ENCODE assay signal across 1 cellular context in genomic region chr16:74570412-74571301, GRCh38.
TF ChIP-seq lines count a peak whose summit lies in the region.

No MANE protein-coding gene starts in this region.

TF ChIP-seq in HepG2, 621 proteins besides CTCF, POLR2A, EP300 and RAD21 (continued from another document and continues in another):
- TF ChIP-seq GMEB2 (CRISPR knock-in tag; IDR thresholded peaks at IDR 0.05; ENCODE audit: low read depth) (no peak), GRHL1 (CRISPR knock-in tag; conservative IDR thresholded peaks at IDR 0.05) (no peak), SNRNP70 (IDR thresholded peaks at IDR 0.05; ENCODE audit: low read depth, low read length) (no peak), ZNF317 (CRISPR knock-in tag; IDR thresholded peaks at IDR 0.05) (peak; percentile 61), CBX5 (CRISPR knock-in tag; IDR thresholded peaks at IDR 0.05; ENCODE audit: borderline replicate concordance) (0 out of 2 replicates have a peak, but pooled peaks have one; percentile 42), ZIK1 (CRISPR knock-in tag; IDR thresholded peaks at IDR 0.05; ENCODE audit: borderline replicate concordance, low read depth) (no peak), ASH2L (IDR thresholded peaks at IDR 0.05; ENCODE audit: insufficient read length, low read depth, low read length) (peak; percentile 71), ZNF775 (CRISPR knock-in tag; IDR thresholded peaks at IDR 0.05; ENCODE audit: borderline replicate concordance) (no peak), MYC (CRISPR knock-in tag; IDR thresholded peaks at IDR 0.05; ENCODE audit: borderline replicate concordance) (0 out of 2 replicates have a peak, but pooled peaks have one; percentile 30), ZKSCAN5 (CRISPR knock-in tag; IDR thresholded peaks at IDR 0.05) (0 out of 2 replicates have a peak, but pooled peaks have one; percentile 22), PRPF4 (IDR thresholded peaks at IDR 0.05; ENCODE audit: low read depth, low read length, poor library complexity, severe bottlenecking) (no peak), NPAS2 (CRISPR knock-in tag; IDR thresholded peaks at IDR 0.05; ENCODE audit: borderline replicate concordance) (no peak), PHF20 (CRISPR knock-in tag; IDR thresholded peaks at IDR 0.05) (no peak; the same call in 1 of the 2 replicates), TBP (CRISPR knock-in tag; IDR thresholded peaks at IDR 0.05) (no peak), ZBTB1 (CRISPR knock-in tag; IDR thresholded peaks at IDR 0.05; ENCODE audit: borderline replicate concordance) (no peak), ZNF180 (CRISPR knock-in tag; IDR thresholded peaks at IDR 0.05; ENCODE audit: borderline replicate concordance, low read depth) (no peak), GFI1 (CRISPR knock-in tag; IDR thresholded peaks at IDR 0.05; ENCODE audit: borderline replicate concordance) (peak; percentile 55; the same call in 1 of the 2 replicates), FOXP1 (IDR thresholded peaks at IDR 0.05) (no peak), FOXP1 (CRISPR knock-in tag; IDR thresholded peaks at IDR 0.05) (peak; percentile 76), SALL1 (CRISPR knock-in tag; IDR thresholded peaks at IDR 0.05) (peak; percentile 79), ZNF484 (CRISPR knock-in tag; IDR thresholded peaks at IDR 0.05; ENCODE audit: borderline replicate concordance, low read depth) (no peak), TERF1 (CRISPR knock-in tag; IDR thresholded peaks at IDR 0.05) (no peak), PITX1 (CRISPR knock-in tag; IDR thresholded peaks at IDR 0.05) (peak; percentile 85), ZNF772 (CRISPR knock-in tag; IDR thresholded peaks at IDR 0.05) (0 out of 2 replicates have a peak, but pooled peaks have one; percentile 31), ZFP82 (CRISPR knock-in tag; IDR thresholded peaks at IDR 0.05; ENCODE audit: borderline replicate concordance) (no peak), ZBTB42 (CRISPR knock-in tag; IDR thresholded peaks at IDR 0.05) (no peak), YEATS4 (CRISPR knock-in tag; IDR thresholded peaks at IDR 0.05; ENCODE audit: borderline replicate concordance) (peak; percentile 58; the same call in 1 of the 2 replicates), MYNN (CRISPR knock-in tag; IDR thresholded peaks at IDR 0.05; ENCODE audit: low read depth) (no peak), PHF8 (CRISPR knock-in tag; IDR thresholded peaks at IDR 0.05) (0 out of 2 replicates have a peak, but pooled peaks have one; percentile 21), TSC22D2 (CRISPR knock-in tag; IDR thresholded peaks at IDR 0.05; ENCODE audit: borderline replicate concordance) (no peak), E2F5 (CRISPR knock-in tag; conservative IDR thresholded peaks at IDR 0.05) (no peak), FOSL2 (CRISPR knock-in tag; IDR thresholded peaks at IDR 0.05) (peak; percentile 59), CCDC6 (CRISPR knock-in tag; IDR thresholded peaks at IDR 0.05) (0 out of 2 replicates have a peak, but pooled peaks have one; percentile 70), ZFAT (CRISPR knock-in tag; conservative IDR thresholded peaks at IDR 0.05) (no peak)
- TF ChIP-seq, protein P1, sequence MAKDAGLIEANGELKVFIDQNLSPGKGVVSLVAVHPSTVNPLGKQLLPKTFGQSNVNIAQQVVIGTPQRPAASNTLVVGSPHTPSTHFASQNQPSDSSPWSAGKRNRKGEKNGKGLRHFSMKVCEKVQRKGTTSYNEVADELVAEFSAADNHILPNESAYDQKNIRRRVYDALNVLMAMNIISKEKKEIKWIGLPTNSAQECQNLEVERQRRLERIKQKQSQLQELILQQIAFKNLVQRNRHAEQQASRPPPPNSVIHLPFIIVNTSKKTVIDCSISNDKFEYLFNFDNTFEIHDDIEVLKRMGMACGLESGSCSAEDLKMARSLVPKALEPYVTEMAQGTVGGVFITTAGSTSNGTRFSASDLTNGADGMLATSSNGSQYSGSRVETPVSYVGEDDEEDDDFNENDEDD (CRISPR knock-in tag; IDR thresholded peaks at IDR 0.05; ENCODE audit: borderline replicate concordance) = no peak
- TF ChIP-seq, protein P2, sequence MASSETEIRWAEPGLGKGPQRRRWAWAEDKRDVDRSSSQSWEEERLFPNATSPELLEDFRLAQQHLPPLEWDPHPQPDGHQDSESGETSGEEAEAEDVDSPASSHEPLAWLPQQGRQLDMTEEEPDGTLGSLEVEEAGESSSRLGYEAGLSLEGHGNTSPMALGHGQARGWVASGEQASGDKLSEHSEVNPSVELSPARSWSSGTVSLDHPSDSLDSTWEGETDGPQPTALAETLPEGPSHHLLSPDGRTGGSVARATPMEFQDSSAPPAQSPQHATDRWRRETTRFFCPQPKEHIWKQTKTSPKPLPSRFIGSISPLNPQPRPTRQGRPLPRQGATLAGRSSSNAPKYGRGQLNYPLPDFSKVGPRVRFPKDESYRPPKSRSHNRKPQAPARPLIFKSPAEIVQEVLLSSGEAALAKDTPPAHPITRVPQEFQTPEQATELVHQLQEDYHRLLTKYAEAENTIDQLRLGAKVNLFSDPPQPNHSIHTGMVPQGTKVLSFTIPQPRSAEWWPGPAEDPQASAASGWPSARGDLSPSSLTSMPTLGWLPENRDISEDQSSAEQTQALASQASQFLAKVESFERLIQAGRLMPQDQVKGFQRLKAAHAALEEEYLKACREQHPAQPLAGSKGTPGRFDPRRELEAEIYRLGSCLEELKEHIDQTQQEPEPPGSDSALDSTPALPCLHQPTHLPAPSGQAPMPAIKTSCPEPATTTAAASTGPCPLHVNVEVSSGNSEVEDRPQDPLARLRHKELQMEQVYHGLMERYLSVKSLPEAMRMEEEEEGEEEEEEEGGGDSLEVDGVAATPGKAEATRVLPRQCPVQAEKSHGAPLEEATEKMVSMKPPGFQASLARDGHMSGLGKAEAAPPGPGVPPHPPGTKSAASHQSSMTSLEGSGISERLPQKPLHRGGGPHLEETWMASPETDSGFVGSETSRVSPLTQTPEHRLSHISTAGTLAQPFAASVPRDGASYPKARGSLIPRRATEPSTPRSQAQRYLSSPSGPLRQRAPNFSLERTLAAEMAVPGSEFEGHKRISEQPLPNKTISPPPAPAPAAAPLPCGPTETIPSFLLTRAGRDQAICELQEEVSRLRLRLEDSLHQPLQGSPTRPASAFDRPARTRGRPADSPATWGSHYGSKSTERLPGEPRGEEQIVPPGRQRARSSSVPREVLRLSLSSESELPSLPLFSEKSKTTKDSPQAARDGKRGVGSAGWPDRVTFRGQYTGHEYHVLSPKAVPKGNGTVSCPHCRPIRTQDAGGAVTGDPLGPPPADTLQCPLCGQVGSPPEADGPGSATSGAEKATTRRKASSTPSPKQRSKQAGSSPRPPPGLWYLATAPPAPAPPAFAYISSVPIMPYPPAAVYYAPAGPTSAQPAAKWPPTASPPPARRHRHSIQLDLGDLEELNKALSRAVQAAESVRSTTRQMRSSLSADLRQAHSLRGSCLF (CRISPR knock-in tag; IDR thresholded peaks at IDR 0.05; ENCODE audit: borderline replicate concordance) = no peak
- TF ChIP-seq, protein P3, sequence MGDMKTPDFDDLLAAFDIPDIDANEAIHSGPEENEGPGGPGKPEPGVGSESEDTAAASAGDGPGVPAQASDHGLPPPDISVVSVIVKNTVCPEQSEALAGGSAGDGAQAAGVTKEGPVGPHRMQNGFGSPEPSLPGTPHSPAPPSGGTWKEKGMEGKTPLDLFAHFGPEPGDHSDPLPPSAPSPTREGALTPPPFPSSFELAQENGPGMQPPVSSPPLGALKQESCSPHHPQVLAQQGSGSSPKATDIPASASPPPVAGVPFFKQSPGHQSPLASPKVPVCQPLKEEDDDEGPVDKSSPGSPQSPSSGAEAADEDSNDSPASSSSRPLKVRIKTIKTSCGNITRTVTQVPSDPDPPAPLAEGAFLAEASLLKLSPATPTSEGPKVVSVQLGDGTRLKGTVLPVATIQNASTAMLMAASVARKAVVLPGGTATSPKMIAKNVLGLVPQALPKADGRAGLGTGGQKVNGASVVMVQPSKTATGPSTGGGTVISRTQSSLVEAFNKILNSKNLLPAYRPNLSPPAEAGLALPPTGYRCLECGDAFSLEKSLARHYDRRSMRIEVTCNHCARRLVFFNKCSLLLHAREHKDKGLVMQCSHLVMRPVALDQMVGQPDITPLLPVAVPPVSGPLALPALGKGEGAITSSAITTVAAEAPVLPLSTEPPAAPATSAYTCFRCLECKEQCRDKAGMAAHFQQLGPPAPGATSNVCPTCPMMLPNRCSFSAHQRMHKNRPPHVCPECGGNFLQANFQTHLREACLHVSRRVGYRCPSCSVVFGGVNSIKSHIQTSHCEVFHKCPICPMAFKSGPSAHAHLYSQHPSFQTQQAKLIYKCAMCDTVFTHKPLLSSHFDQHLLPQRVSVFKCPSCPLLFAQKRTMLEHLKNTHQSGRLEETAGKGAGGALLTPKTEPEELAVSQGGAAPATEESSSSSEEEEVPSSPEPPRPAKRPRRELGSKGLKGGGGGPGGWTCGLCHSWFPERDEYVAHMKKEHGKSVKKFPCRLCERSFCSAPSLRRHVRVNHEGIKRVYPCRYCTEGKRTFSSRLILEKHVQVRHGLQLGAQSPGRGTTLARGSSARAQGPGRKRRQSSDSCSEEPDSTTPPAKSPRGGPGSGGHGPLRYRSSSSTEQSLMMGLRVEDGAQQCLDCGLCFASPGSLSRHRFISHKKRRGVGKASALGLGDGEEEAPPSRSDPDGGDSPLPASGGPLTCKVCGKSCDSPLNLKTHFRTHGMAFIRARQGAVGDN (CRISPR knock-in tag; IDR thresholded peaks at IDR 0.05) = peak; percentile 33
- TF ChIP-seq, protein P4, sequence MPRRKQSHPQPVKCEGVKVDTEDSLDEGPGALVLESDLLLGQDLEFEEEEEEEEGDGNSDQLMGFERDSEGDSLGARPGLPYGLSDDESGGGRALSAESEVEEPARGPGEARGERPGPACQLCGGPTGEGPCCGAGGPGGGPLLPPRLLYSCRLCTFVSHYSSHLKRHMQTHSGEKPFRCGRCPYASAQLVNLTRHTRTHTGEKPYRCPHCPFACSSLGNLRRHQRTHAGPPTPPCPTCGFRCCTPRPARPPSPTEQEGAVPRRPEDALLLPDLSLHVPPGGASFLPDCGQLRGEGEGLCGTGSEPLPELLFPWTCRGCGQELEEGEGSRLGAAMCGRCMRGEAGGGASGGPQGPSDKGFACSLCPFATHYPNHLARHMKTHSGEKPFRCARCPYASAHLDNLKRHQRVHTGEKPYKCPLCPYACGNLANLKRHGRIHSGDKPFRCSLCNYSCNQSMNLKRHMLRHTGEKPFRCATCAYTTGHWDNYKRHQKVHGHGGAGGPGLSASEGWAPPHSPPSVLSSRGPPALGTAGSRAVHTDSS (CRISPR knock-in tag; conservative IDR thresholded peaks at IDR 0.05) = no peak
- TF ChIP-seq, protein P5, sequence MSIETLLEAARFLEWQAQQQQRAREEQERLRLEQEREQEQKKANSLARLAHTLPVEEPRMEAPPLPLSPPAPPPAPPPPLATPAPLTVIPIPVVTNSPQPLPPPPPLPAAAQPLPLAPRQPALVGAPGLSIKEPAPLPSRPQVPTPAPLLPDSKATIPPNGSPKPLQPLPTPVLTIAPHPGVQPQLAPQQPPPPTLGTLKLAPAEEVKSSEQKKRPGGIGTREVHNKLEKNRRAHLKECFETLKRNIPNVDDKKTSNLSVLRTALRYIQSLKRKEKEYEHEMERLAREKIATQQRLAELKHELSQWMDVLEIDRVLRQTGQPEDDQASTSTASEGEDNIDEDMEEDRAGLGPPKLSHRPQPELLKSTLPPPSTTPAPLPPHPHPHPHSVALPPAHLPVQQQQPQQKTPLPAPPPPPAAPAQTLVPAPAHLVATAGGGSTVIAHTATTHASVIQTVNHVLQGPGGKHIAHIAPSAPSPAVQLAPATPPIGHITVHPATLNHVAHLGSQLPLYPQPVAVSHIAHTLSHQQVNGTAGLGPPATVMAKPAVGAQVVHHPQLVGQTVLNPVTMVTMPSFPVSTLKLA (IDR thresholded peaks at IDR 0.05) = peak; percentile 42; the same call in 1 of the 2 replicates
